ENCODE assay signal across 1 cellular context in genomic region chr14:31265701-31266398, GRCh38.
A peak's percentile ranks its signal among the peaks of the same experiment; 100 is the strongest.
TF ChIP-seq lines count a peak whose summit lies in the region.

No MANE protein-coding gene starts in this region.

TF ChIP-seq in HepG2, 621 proteins besides CTCF, POLR2A, EP300 and RAD21 (continued from another document and continues in another):
- no peak for TF ChIP-seq PBX2 (CRISPR knock-in tag; IDR thresholded peaks at IDR 0.05)
- peak; percentile 94 for TF ChIP-seq ERF (CRISPR knock-in tag; IDR thresholded peaks at IDR 0.05)
- no peak for TF ChIP-seq PBX3 (CRISPR knock-in tag; IDR thresholded peaks at IDR 0.05; ENCODE audit: borderline replicate concordance)
- no peak for TF ChIP-seq SSRP1 (CRISPR knock-in tag; IDR thresholded peaks at IDR 0.05)
- no peak for TF ChIP-seq ZNF589 (CRISPR knock-in tag; conservative IDR thresholded peaks at IDR 0.05)
- TF ChIP-seq ZFP36L2 (CRISPR knock-in tag; IDR thresholded peaks at IDR 0.05), result no peak
- no peak for TF ChIP-seq RBFOX2 (IDR thresholded peaks at IDR 0.05; ENCODE audit: low read depth, low read length)
- TF ChIP-seq ZSCAN30 (CRISPR knock-in tag; IDR thresholded peaks at IDR 0.05), result no peak
- TF ChIP-seq DRAP1 (CRISPR knock-in tag; IDR thresholded peaks at IDR 0.05), result peak; percentile 86
- TF ChIP-seq ZNF558 (CRISPR knock-in tag; IDR thresholded peaks at IDR 0.05; ENCODE audit: borderline replicate concordance), result no peak
- TF ChIP-seq MLXIP (CRISPR knock-in tag; IDR thresholded peaks at IDR 0.05; ENCODE audit: borderline replicate concordance), result no peak
- peak; percentile 81; the same call in 1 of the 2 replicates for TF ChIP-seq ZNF136 (CRISPR knock-in tag; IDR thresholded peaks at IDR 0.05; ENCODE audit: low read depth)
- no peak for TF ChIP-seq ZNF850 (CRISPR knock-in tag; conservative IDR thresholded peaks at IDR 0.05)
- no peak for TF ChIP-seq ZNF703 (CRISPR knock-in tag; IDR thresholded peaks at IDR 0.05; ENCODE audit: borderline replicate concordance)
- peak; percentile 75 for TF ChIP-seq HMGXB3 (CRISPR knock-in tag; IDR thresholded peaks at IDR 0.05; ENCODE audit: borderline replicate concordance)
- TF ChIP-seq KDM2A (CRISPR knock-in tag; IDR thresholded peaks at IDR 0.05; ENCODE audit: borderline replicate concordance, low read depth), result peak; percentile 44; the same call in 1 of the 2 replicates
- TF ChIP-seq SAP130 (CRISPR knock-in tag; IDR thresholded peaks at IDR 0.05; ENCODE audit: low read depth), result peak; percentile 71
- TF ChIP-seq TBP (CRISPR knock-in tag; IDR thresholded peaks at IDR 0.05), result no peak
- TF ChIP-seq LCORL (IDR thresholded peaks at IDR 0.05), result no peak
- peak; percentile 93 for TF ChIP-seq LCORL (CRISPR knock-in tag; IDR thresholded peaks at IDR 0.05)
- TF ChIP-seq PCBP1 (IDR thresholded peaks at IDR 0.05; ENCODE audit: borderline replicate concordance, low read depth, low read length), result no peak
- peak; percentile 93; the same call in 1 of the 2 replicates for TF ChIP-seq NFATC3 (CRISPR knock-in tag; IDR thresholded peaks at IDR 0.05)
- peak; percentile 77 for TF ChIP-seq ZNF772 (CRISPR knock-in tag; IDR thresholded peaks at IDR 0.05)
- no peak; the same call in none of the 2 replicates for TF ChIP-seq ZNF546 (CRISPR knock-in tag; conservative IDR thresholded peaks at IDR 0.05)
- TF ChIP-seq ATF4 (CRISPR knock-in tag; IDR thresholded peaks at IDR 0.05), result no peak
- peak; percentile 82; the same call in 1 of the 2 replicates for TF ChIP-seq ZNF574 (CRISPR knock-in tag; IDR thresholded peaks at IDR 0.05)
- no peak for TF ChIP-seq ZBTB40 (IDR thresholded peaks at IDR 0.05)
- TF ChIP-seq ZBTB40 (CRISPR knock-in tag; IDR thresholded peaks at IDR 0.05), result peak; percentile 74; the same call in 1 of the 2 replicates
- TF ChIP-seq CBX5 (CRISPR knock-in tag; IDR thresholded peaks at IDR 0.05; ENCODE audit: borderline replicate concordance), result peak; percentile 84; the same call in 1 of the 2 replicates
- TF ChIP-seq ZNF607 (CRISPR knock-in tag; IDR thresholded peaks at IDR 0.05; ENCODE audit: borderline replicate concordance), result no peak
- TF ChIP-seq ZNF749 (CRISPR knock-in tag; IDR thresholded peaks at IDR 0.05; ENCODE audit: borderline replicate concordance), result no peak
- peak; percentile 90 for TF ChIP-seq GATAD2A (CRISPR knock-in tag; IDR thresholded peaks at IDR 0.05)
